9 cellular contexts compared by ENCODE assay signal in the genomic region with DNA sequence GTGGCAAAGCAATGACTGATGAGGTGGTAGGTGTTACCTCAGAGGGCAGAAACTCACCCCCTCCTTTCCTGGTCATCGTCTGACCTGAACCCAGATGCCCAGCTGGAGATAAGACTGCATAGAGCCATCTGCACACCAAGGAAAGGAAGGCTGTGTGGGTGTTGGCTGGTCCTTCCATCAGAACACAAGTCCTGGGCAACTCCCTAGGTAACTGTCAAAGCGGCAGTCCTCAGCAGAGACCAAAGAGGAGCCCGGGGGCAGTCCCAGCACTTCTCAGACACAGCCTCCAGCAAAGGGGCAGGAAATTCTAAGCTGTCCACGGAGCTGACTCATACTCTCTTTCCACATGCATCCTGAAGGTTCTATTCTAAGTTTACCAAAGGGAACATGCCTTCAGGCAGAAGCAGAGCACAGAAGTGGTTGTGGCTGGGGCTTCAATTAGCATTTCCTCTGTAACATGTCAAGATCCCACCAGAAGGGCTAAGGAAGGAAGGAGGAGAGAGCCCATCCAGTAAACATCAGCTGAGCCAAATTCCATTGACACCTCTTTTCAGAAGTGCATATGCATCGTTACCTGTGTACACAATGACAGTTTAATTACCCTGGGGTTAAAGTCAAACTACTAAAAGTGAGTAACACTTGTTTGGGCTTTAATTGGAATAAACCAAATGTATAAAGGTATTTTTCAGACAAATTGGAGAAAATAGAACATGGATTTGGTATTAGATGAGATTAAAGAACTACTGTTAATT. TPM values are rescaled to one million over a fixed set of nuclear protein-coding genes. Genes with fewer than 3 reads are reported as not detected.
DNase-seq lines count a peak whose midpoint lies in the region; ATAC-seq and TF ChIP-seq lines count a peak whose summit lies in the region.
"Had no signal": no experiment of that assay in that cellular context is flagged by ENCODE, and none has a peak within 500 bp of the region (broad histone marks: within the 10 kb centered on the region; RNA-seq: fewer than 3 reads in every experiment).

No MANE protein-coding gene starts in this region.

- POLR2A ChIA-PET in CD4-positive, alpha-beta T cell (lab: Charles Lee): no interaction called here

- H3K27me3 Mint-ChIP-seq in CD4-positive, alpha-beta T cell: peaks cover 5% of the 10 kb centered on the region

- H3K27ac Mint-ChIP-seq in CD4-positive, alpha-beta T cell: no peak overlapping the region
- H3K27ac Mint-ChIP-seq: activated naive CD8-positive, alpha-beta T cell had no signal

- no peaks in the 10 kb centered on the region for H3K9me3 ChIP-seq in CD4-positive, alpha-beta T cell (ENCODE audit: control insufficient read depth, low read length)

- DNase-seq in NOMO-1 treated with dmso at 0.1 percent for 144 hours (lab: John Stamatoyannopoulos, UW; ENCODE audit: unreplicated experiment) (peak; percentile 63), dermis blood vessel endothelial cell (peak; percentile 73), pulmonary artery endothelial cell (ENCODE audit: low read depth, low spot score) (peak; percentile 37), NCI-H526 (lab: John Stamatoyannopoulos, UW) (no peak)
- DNase-seq in CD4-positive, alpha-beta T cell: no peak

- no peaks in the 10 kb centered on the region for H3K36me3 Mint-ChIP-seq in CD4-positive, alpha-beta T cell (ENCODE audit: low read depth)

- intact Hi-C loops in CD4-positive, alpha-beta T cell (cut with DNase I, micrococcal nuclease): no loop called here

- CTCF ChIA-PET in CD4-positive, alpha-beta T cell (lab: Charles Lee): no interaction called here

- no peak overlapping the region for H3K27ac ChIP-seq in CD4-positive, alpha-beta T cell (ENCODE audit: low read depth, low read length)

- H3K27me3 ChIP-seq in CD4-positive, alpha-beta T cell (ENCODE audit: control insufficient read depth, insufficient read depth, low read length): no peaks in the 10 kb centered on the region

- peaks cover 10% of the 10 kb centered on the region for H3K4me1 Mint-ChIP-seq in CD4-positive, alpha-beta T cell (ENCODE audit: low read depth)

- no peaks in the 10 kb centered on the region for H3K9me3 Mint-ChIP-seq in CD4-positive, alpha-beta T cell

- ATAC-seq in GM21423 (IDR thresholded peaks at IDR 0.05; ENCODE audit: unreplicated experiment) (peak; percentile 39), GM21717 (IDR thresholded peaks at IDR 0.05; ENCODE audit: unreplicated experiment) (no peak), HG02970 (IDR thresholded peaks at IDR 0.05; ENCODE audit: low FRiP score, unreplicated experiment) (no peak)
- ATAC-seq in CD4-positive, alpha-beta T cell (ENCODE audit: poor library complexity): no peak

- no peak for TF ChIP-seq CTCF in CD4-positive, alpha-beta T cell (IDR thresholded peaks at IDR 0.05)

- H3K4me3 Mint-ChIP-seq in CD4-positive, alpha-beta T cell: no peak overlapping the region
- H3K4me3 Mint-ChIP-seq: activated naive CD8-positive, alpha-beta T cell had no signal

RNA-seq across cellular contexts. Expression of gene SPRED2, which starts 54.7 kb away (rescaled TPM):
- total RNA-seq in dermis blood vessel endothelial cell: 2.2 and 4.8 TPM in 2 replicates
- 1.6 and 2.2 TPM in 2 replicates for total RNA-seq in pulmonary artery endothelial cell
- 1 to 10 TPM; 2.5 to 2.8 TPM for total RNA-seq in CD4-positive, alpha-beta T cell

Comparison
In these comparisons a context has a peak if more than half of its experiments do, and no peak if none do; other contexts are left out.
1. DNase-seq: peak in NOMO-1 treated with dmso at 0.1 percent for 144 hours (single experiment), dermis blood vessel endothelial cell (single experiment) and pulmonary artery endothelial cell (single experiment); none in CD4-positive, alpha-beta T cell (0 of 10) and NCI-H526 (0 of 2).